ENCODE assay signal across 1 cellular context in the genomic region with DNA sequence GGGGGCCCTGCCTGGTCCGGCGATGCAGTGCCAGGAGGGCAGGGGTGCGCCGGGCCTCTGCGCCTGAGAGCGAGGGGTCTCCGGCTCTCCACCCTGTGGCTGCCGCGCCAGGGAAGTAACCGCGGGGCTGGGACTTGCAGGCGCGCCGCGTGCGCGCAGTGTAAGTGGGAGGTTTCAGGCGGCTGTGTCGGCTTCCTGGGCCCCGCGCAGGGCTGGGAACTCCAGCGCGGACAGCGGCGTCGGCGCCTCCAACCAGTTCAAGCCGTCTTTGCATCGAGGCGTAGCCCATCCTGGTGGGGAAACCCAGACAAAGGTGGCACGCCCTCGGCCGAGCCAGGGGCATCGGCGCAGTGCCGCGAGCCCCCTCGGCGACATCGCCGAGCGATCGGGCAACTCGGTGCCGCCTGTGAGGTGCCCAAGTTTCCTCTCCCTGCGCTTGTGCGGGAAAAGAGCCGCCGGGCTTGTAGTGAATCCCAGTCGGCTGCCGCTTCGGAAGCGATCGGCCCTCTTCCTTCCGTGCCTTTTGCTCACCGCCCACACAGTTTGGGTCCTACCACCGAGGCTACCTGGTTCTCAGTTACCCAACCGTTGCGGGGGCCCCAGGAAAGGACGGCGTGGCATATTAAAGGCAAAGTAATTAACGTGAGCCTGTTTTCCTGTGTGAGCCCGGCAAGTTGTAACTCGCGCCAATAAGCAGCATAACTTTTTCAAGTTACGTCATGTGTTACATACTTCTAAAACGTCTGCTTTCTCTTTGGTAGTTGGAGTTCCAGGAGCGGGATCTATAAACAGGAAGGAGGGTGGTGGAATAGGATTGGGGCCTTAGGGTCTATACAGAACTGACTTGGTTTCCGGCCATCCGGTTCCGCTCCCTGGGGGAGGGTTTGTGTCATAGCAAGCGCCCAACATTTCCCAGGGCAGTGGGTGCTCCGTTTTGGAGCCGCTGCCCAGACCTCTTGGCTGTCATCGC.
A peak's percentile ranks its signal among the peaks of the same experiment; 100 is the strongest.
TF ChIP-seq lines count a peak whose summit lies in the region.

No MANE protein-coding gene starts in this region.

TF ChIP-seq in GM12878, 131 proteins besides CTCF, POLR2A, EP300 and RAD21 (continued from another document):
- TF ChIP-seq BCL3 (IDR thresholded peaks at IDR 0.05; ENCODE audit: borderline replicate concordance, insufficient read depth, low read depth, low read length, poor library complexity, severe bottlenecking), result peak; percentile 24
